ENCODE assay signal across 10 cellular contexts in the genomic region with DNA sequence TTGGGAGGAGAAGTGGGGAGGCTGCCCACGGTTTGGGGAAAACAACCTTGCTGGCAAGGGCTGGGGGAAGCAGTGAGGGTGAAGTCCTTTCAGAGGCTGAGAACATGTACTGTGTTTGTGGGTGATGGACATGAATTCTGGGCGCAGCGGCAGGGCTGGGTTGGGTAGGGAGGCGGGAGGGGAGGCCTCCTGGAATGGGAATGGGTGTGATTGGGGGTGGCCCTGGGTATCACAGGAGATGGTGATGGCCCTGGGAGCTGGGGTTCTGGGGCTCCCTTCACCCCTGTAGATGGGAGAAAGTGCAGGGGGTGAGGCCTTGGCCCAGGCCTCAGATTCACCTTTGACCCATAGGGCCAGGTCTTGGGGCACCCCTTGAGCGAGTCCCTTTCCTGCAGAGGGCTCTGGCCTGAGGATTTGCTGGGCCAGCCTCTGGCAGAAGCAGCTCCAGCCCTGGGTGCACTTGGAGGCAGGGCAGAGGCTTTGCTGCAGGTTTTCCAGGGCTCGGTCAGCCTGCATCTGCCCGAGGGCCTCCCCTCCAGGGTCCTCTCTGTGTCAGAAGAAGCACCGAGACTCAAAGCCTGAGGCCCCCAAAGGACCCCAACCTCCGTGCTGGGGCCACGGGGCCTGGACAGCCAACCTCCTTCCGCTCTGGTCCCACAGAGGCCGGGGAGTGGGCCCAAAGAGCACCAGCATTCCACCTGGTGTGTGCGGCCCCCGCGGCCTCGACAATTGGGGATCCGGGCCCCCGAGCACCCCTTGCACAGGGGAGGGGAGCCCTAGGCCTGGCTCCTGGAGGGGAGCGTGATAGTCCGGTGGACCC. TPM values are rescaled to one million over a fixed set of nuclear protein-coding genes. Genes with fewer than 3 reads are reported as not detected.
DNase-seq lines count a peak whose midpoint lies in the region; ATAC-seq and TF ChIP-seq lines count a peak whose summit lies in the region.
"Had no signal": no experiment of that assay in that cellular context is flagged by ENCODE, and none has a peak within 500 bp of the region (broad histone marks: within the 10 kb centered on the region; RNA-seq: fewer than 3 reads in every experiment).

No MANE protein-coding gene starts in this region.

- H3K27me3 Mint-ChIP-seq in T-helper 1 cell treated with Interleukin-12 subunit alpha and Interleukin-12 subunit beta and Interleukin-4 antibody, amounts not matched to agents 30 μg/mL and 1 μg/mL, for 36 hours (ENCODE audit: low read depth) = no peaks in the 10 kb centered on the region
- H3K27me3 Mint-ChIP-seq in activated naive CD8-positive, alpha-beta T cell treated with anti-CD3 and anti-CD28 coated beads for 36 hours = peaks cover 11% of the 10 kb centered on the region

- peaks cover 6% of the 10 kb centered on the region for H3K36me3 Mint-ChIP-seq in T-helper 1 cell treated with Interleukin-12 subunit alpha and Interleukin-12 subunit beta and Interleukin-4 antibody, amounts not matched to agents 30 μg/mL and 1 μg/mL, for 36 hours (ENCODE audit: low read depth)
- peaks cover 3% of the 10 kb centered on the region for H3K36me3 Mint-ChIP-seq in activated naive CD8-positive, alpha-beta T cell treated with anti-CD3 and anti-CD28 coated beads for 36 hours

- H3K27me3 ChIP-seq in right lobe of liver (no peaks in the 10 kb centered on the region), thoracic aorta (replicated peaks; ENCODE audit: insufficient read depth) (no peaks in the 10 kb centered on the region)

- H3K4me3 ChIP-seq in right lobe of liver (no peak overlapping the region), thoracic aorta (peak overlapping the region; percentile 86)

- H3K4me1 Mint-ChIP-seq in T-helper 1 cell treated with Interleukin-12 subunit alpha and Interleukin-12 subunit beta and Interleukin-4 antibody, amounts not matched to agents 30 μg/mL and 1 μg/mL, for 36 hours (ENCODE audit: low read depth) = peaks cover 13% of the 10 kb centered on the region
- H3K4me1 Mint-ChIP-seq in activated naive CD8-positive, alpha-beta T cell treated with anti-CD3 and anti-CD28 coated beads for 36 hours = peaks cover 13% of the 10 kb centered on the region

- 82% methylated on average over 4 of the region's 20 CpGs for WGBS in right lobe of liver (ENCODE audit: insufficient coverage, low coverage, low lambda C conversion rate, missing lambda C conversion rate)

- H3K9me3 ChIP-seq in right lobe of liver = no peaks in the 10 kb centered on the region
- H3K9me3 ChIP-seq in thoracic aorta = no peaks in the 10 kb centered on the region

- peaks cover 0 to 5% (median 0%) of the 10 kb centered on the region in 4 donors for H3K4me1 ChIP-seq in right lobe of liver
- H3K4me1 ChIP-seq in thoracic aorta (ENCODE audit: control insufficient read depth in 1 of 2, low read depth in 2 of 2) = peaks cover 17 to 27% of the 10 kb centered on the region in 2 donors

- intact Hi-C loops in right lobe of liver (cut with DNase I) = no loop called here

- no peak for TF ChIP-seq POLR2A in right lobe of liver (IDR thresholded peaks at IDR 0.05)

- H3K27ac Mint-ChIP-seq in T-helper 1 cell treated with Interleukin-12 subunit alpha and Interleukin-12 subunit beta and Interleukin-4 antibody, amounts not matched to agents 30 μg/mL and 1 μg/mL, for 36 hours = peak overlapping the region; percentile 13
- peak overlapping the region; percentile 4 for H3K27ac Mint-ChIP-seq in activated naive CD8-positive, alpha-beta T cell treated with anti-CD3 and anti-CD28 coated beads for 36 hours

- no peaks in the 10 kb centered on the region for H3K9me3 Mint-ChIP-seq in T-helper 1 cell treated with Interleukin-12 subunit alpha and Interleukin-12 subunit beta and Interleukin-4 antibody, amounts not matched to agents 30 μg/mL and 1 μg/mL, for 36 hours
- H3K9me3 Mint-ChIP-seq in activated naive CD8-positive, alpha-beta T cell treated with anti-CD3 and anti-CD28 coated beads for 36 hours = no peaks in the 10 kb centered on the region

- peak overlapping the region in 2 of 3 donors; percentile 70 to 95 for H3K27ac ChIP-seq in right lobe of liver
- H3K27ac ChIP-seq in thoracic aorta = peak overlapping the region; percentile 22 to 86

- DNase-seq in T-helper 1 cell = no peak
- no peak for DNase-seq in activated naive CD8-positive, alpha-beta T cell treated with anti-CD3 and anti-CD28 coated beads for 36 hours
- peak; percentile 29 to 51 (median 46) for DNase-seq in right lobe of liver
- DNase-seq in thoracic aorta (ENCODE audit: low spot score) = no peak
- no peak for DNase-seq in cerebellar nuclear complex (lab: John Stamatoyannopoulos, UW)
- DNase-seq in DMS 273 treated with DMSO at 0.1 percent for 48 hours (lab: John Stamatoyannopoulos, UW) = no peak
- DNase-seq: NCI-H526 had no signal

- ATAC-seq in right lobe of liver (no peak), thoracic aorta (ENCODE audit: insufficient number of reproducible peaks, low FRiP score, low read depth) (no peak), GM19351 (IDR thresholded peaks at IDR 0.05; ENCODE audit: unreplicated experiment) (no peak)

- TF ChIP-seq CTCF in right lobe of liver (IDR thresholded peaks at IDR 0.05) = no peak
- TF ChIP-seq CTCF in thoracic aorta (IDR thresholded peaks at IDR 0.05) = no peak

- H3K36me3 ChIP-seq in right lobe of liver = peaks cover 0 to 10% (median 0%) of the 10 kb centered on the region in 4 donors
- H3K36me3 ChIP-seq in thoracic aorta = peaks cover 19% of the 10 kb centered on the region

- H3K4me3 Mint-ChIP-seq in T-helper 1 cell treated with Interleukin-12 subunit alpha and Interleukin-12 subunit beta and Interleukin-4 antibody, amounts not matched to agents 30 μg/mL and 1 μg/mL, for 36 hours = peak overlapping the region; percentile 76
- no peak overlapping the region for H3K4me3 Mint-ChIP-seq in activated naive CD8-positive, alpha-beta T cell treated with anti-CD3 and anti-CD28 coated beads for 36 hours

RNA-seq across cellular contexts. Expression of a gene that starts 1.4 kb away (rescaled TPM):
- 1 to 10 TPM; 3.6 to 3.9 TPM for total RNA-seq in activated naive CD8-positive, alpha-beta T cell treated with anti-CD3 and anti-CD28 coated beads for 36 hours
- total RNA-seq in right lobe of liver (1 to 10 TPM; 2.2 to 4.9 (median 3.7) TPM), thoracic aorta (10 to 100 TPM; 26.4 to 43.5 TPM)

RNA-seq across cellular contexts. Expression of a gene that starts 21.0 kb away (rescaled TPM):
- total RNA-seq in activated naive CD8-positive, alpha-beta T cell treated with anti-CD3 and anti-CD28 coated beads for 36 hours = 10 to 100 TPM; 54.4 to 56.4 TPM
- total RNA-seq in right lobe of liver (10 to 100 TPM; 15.6 to 21.6 (median 20.1) TPM), thoracic aorta (10 to 100 TPM; 37.2 to 40.6 TPM)

RNA-seq across cellular contexts. Expression of a gene that starts 25.1 kb away (rescaled TPM):
- total RNA-seq in activated naive CD8-positive, alpha-beta T cell treated with anti-CD3 and anti-CD28 coated beads for 36 hours = not detected
- total RNA-seq in right lobe of liver (not detected), thoracic aorta (not detected)
- total RNA-seq: cerebellum had no signal

RNA-seq across cellular contexts. Expression of a gene that starts 25.9 kb away (rescaled TPM):
- total RNA-seq in activated naive CD8-positive, alpha-beta T cell treated with anti-CD3 and anti-CD28 coated beads for 36 hours = 1 to 10 TPM; 5.0 to 5.3 TPM
- total RNA-seq in right lobe of liver (1 to 10 TPM in 3 of 6 experiments, under 1 TPM in 3; 0.57 to 2.3 (median 0.98) TPM), thoracic aorta (10 to 100 TPM in 1 of 2 donors, 1 to 10 TPM in 1; 8.5 to 16.9 TPM)

RNA-seq across cellular contexts. Expression of a gene that starts 35.1 kb away (rescaled TPM):
- 100 to 1,000 TPM; 271 to 274 TPM for total RNA-seq in activated naive CD8-positive, alpha-beta T cell treated with anti-CD3 and anti-CD28 coated beads for 36 hours
- total RNA-seq in right lobe of liver (100 to 1,000 TPM in 5 of 6 experiments, 10 to 100 TPM in 1; 88.4 to 274 (median 124) TPM), thoracic aorta (100 to 1,000 TPM; 172 to 193 TPM)

Comparison
In these comparisons a context has a peak if more than half of its experiments do, and no peak if none do; other contexts are left out.
1. DNase-seq: peak in right lobe of liver (3 of 3); none in T-helper 1 cell (0 of 5), activated naive CD8-positive, alpha-beta T cell treated with anti-CD3 and anti-CD28 coated beads for 36 hours (single experiment), thoracic aorta (single experiment), cerebellar nuclear complex (0 of 2) and DMS 273 treated with DMSO at 0.1 percent for 48 hours (single experiment).
2. RNA of a gene that starts 1.4 kb away (total RNA-seq): 26.4 to 43.5 TPM in thoracic aorta; 2.2 to 4.9 TPM in right lobe of liver and 3.6 to 3.9 TPM in activated naive CD8-positive, alpha-beta T cell treated with anti-CD3 and anti-CD28 coated beads for 36 hours; every median in the first group is over 4 times any median in the second.